Comparison of ENCODE assay signal across 1 cellular context in genomic region chr16:89737341-89738071, GRCh38.
A peak's percentile ranks its signal among the peaks of the same experiment; 100 is the strongest.
TF ChIP-seq lines count a peak whose summit lies in the region.

No MANE protein-coding gene starts in this region.

TF ChIP-seq in GM12878, 131 proteins besides CTCF, POLR2A, EP300 and RAD21:
- TF ChIP-seq RUNX3 (IDR thresholded peaks at IDR 0.05; ENCODE audit: low read length) (peak; percentile 78), GABPA (IDR thresholded peaks at IDR 0.05; ENCODE audit: low read depth) (no peak)
